In the genomic region with DNA sequence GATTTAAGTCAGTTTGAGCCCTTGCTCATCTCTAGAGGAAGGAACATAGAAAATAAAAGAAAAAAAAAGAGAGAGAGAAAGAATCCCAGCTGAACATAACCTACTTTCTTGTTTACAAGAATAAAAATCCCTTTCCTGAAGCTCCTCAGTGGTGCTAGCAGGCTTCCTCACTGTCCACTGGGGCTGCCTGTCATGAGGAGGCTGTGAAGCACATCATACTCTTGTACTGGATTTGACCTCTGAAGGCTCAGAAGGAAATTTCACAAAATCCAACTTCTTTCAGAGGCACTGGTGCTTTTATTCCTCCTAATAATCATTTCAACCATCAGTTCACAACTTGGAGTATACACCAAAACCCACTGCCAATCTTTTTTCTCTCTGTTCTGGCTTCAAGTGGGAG, we compare ENCODE assay signal across 16 cellular contexts.
"Had no signal": no experiment of that assay in that cellular context is flagged by ENCODE, and none has a peak within 500 bp of the region (broad histone marks: within the 10 kb centered on the region; RNA-seq: fewer than 3 reads in every experiment).

No MANE protein-coding gene starts in this region.

- H3K4me1 Mint-ChIP-seq: activated naive CD4-positive, alpha-beta T cell treated with anti-CD3 and anti-CD28 coated beads, Interleukin-2, amount 10 ng/mL, durations not matched to agents 7 days and 5 days; central memory CD8-positive, alpha-beta T cell; neural progenitor cell had no signal

- ATAC-seq: pancreas had no signal

- H3K4me3 Mint-ChIP-seq: activated naive CD4-positive, alpha-beta T cell treated with anti-CD3 and anti-CD28 coated beads, Interleukin-2, amount 10 ng/mL, durations not matched to agents 7 days and 5 days; central memory CD8-positive, alpha-beta T cell; neural progenitor cell had no signal

- H3K4me1 ChIP-seq: neural progenitor cell, pancreas, transverse colon had no signal

- H3K36me3 ChIP-seq: neural progenitor cell, pancreas, transverse colon had no signal

- H3K9me3 Mint-ChIP-seq: activated naive CD4-positive, alpha-beta T cell treated with anti-CD3 and anti-CD28 coated beads, Interleukin-2, amount 10 ng/mL, durations not matched to agents 7 days and 5 days; activated T-helper 2 cell treated with anti-CD3 and anti-CD28 coated beads, Interferon-gamma antibody, Interleukin-2, Interleukin-4, amounts not matched to agents 10 μg/mL and 5 μg/mL and 100 μg/mL, durations not matched to agents 14 hours and 24 hours and 36 hours; central memory CD8-positive, alpha-beta T cell had no signal

- H3K9me3 ChIP-seq: pancreas, transverse colon had no signal

- H3K27me3 ChIP-seq: neural progenitor cell, pancreas, transverse colon had no signal

- H3K36me3 Mint-ChIP-seq: activated naive CD4-positive, alpha-beta T cell treated with anti-CD3 and anti-CD28 coated beads, Interleukin-2, amount 10 ng/mL, durations not matched to agents 7 days and 5 days; neural progenitor cell had no signal

- DNase-seq: activated CD4-positive, alpha-beta T cell treated with anti-CD3 and anti-CD28 coated beads for 1 hour; activated CD4-positive, alpha-beta T cell treated with anti-CD3 and anti-CD28 coated beads, Interleukin-2, amount 50 U/mL, for 48 hours; activated naive CD4-positive, alpha-beta T cell treated with anti-CD3 and anti-CD28 coated beads, Interleukin-2, amount 10 ng/mL, durations not matched to agents 7 days and 5 days; glutamatergic neuron; pancreas; stimulated activated CD4-positive, alpha-beta T cell treated with anti-CD3 and anti-CD28 coated beads, Interleukin-4, amount 100 ng/mL, for 24 hours; stimulated activated naive CD4-positive, alpha-beta T cell treated with Interleukin-2 at 50 U/mL for 16 hours; substantia nigra; transverse colon had no signal

- H3K27ac ChIP-seq: epithelial cell of prostate, neural progenitor cell, pancreas, SK-N-MC, skin epidermis, VCaP had no signal

- H3K4me3 ChIP-seq: neural progenitor cell, pancreas, SK-N-MC, skin epidermis, transverse colon had no signal

- H3K27ac Mint-ChIP-seq: activated naive CD4-positive, alpha-beta T cell treated with anti-CD3 and anti-CD28 coated beads, Interleukin-2, amount 10 ng/mL, durations not matched to agents 7 days and 5 days; activated T-helper 2 cell treated with anti-CD3 and anti-CD28 coated beads, Interferon-gamma antibody, Interleukin-2, Interleukin-4, amounts not matched to agents 10 μg/mL and 5 μg/mL and 100 μg/mL, durations not matched to agents 14 hours and 24 hours and 36 hours; neural progenitor cell had no signal
